ENCODE assay signal across 8 cellular contexts in the genomic region with DNA sequence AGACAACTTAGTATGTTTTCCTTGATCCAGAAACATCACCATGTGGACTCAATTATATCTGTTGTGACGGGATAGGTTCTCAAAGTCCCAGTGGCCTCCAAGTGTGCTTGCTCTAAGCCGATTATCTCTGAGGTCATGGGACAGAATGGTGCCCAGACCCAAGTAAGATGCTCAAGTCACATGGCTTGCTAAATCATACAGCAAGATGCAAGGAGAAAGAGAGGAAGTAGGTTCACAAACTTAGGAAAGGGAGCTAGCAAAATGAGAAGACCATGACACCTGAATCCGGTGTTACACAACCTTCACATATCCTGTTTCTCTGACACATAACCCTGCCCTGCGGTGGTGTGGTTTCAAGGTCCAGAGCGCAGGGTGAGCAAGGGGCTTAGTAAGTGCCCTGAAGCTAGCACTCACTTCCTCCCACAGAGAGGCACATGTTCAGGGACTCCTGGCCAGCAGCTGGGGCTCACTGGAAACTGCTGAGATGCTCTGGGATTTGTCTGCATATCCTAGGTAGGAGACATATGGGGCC.
A peak's percentile ranks its signal among the peaks of the same experiment; 100 is the strongest.
DNase-seq lines count a peak whose midpoint lies in the region; ATAC-seq and TF ChIP-seq lines count a peak whose summit lies in the region.

No MANE protein-coding gene starts in this region.

- H3K36me3 Mint-ChIP-seq in memory B cell = no peaks in the 10 kb centered on the region
- H3K36me3 Mint-ChIP-seq in CD4-positive, alpha-beta T cell (ENCODE audit: low read depth) = no peaks in the 10 kb centered on the region

- peaks cover 12% of the 10 kb centered on the region for H3K4me1 Mint-ChIP-seq in memory B cell
- H3K4me1 Mint-ChIP-seq in CD4-positive, alpha-beta T cell (ENCODE audit: low read depth) = no peaks in the 10 kb centered on the region

- peak; percentile 94 for ATAC-seq in GM19351 (IDR thresholded peaks at IDR 0.05; ENCODE audit: unreplicated experiment)
- ATAC-seq in HG03135 (IDR thresholded peaks at IDR 0.05; ENCODE audit: unreplicated experiment) = peak; percentile 100
- ATAC-seq in memory B cell (ENCODE audit: low read depth) = peak; percentile 98
- ATAC-seq in left cardiac atrium = no peak
- ATAC-seq in CD4-positive, alpha-beta T cell (ENCODE audit: poor library complexity) = no peak

- intact Hi-C loops in left cardiac atrium (cut with DNase I) (no loop called here), cardiac septum (cut with DNase I) (no loop called here)
- intact Hi-C loops in CD4-positive, alpha-beta T cell (cut with DNase I, micrococcal nuclease) = loop anchor here in 1 of 2 experiments (10.0 kb wide), 1 partner anchor 50 kb away; no protein-coding TSS in a partner anchor

- no peak overlapping the region for H3K4me3 ChIP-seq in H7 (ENCODE audit: insufficient read depth, low read depth, low read length)

- no peak overlapping the region for H3K4me3 Mint-ChIP-seq in memory B cell
- H3K4me3 Mint-ChIP-seq in CD4-positive, alpha-beta T cell = no peak overlapping the region

- no peaks in the 10 kb centered on the region for H3K36me3 ChIP-seq in H7 (replicated peaks; ENCODE audit: control insufficient read depth, insufficient read depth, low read length)

- no peak overlapping the region for H3K27ac Mint-ChIP-seq in memory B cell
- no peak overlapping the region for H3K27ac Mint-ChIP-seq in CD4-positive, alpha-beta T cell

- no peak overlapping the region for H3K27ac ChIP-seq in CD4-positive, alpha-beta T cell (ENCODE audit: low read depth, low read length)

- H3K9me3 ChIP-seq in CD4-positive, alpha-beta T cell (ENCODE audit: control insufficient read depth, low read length) = no peaks in the 10 kb centered on the region

- POLR2A ChIA-PET in CD4-positive, alpha-beta T cell (lab: Charles Lee) = no interaction called here

- H3K9me3 Mint-ChIP-seq in memory B cell = no peaks in the 10 kb centered on the region
- no peaks in the 10 kb centered on the region for H3K9me3 Mint-ChIP-seq in CD4-positive, alpha-beta T cell

- CTCF ChIA-PET in CD4-positive, alpha-beta T cell (lab: Charles Lee) = interaction anchor here (1.2 kb wide), 1 partner anchor 21 kb away, joined by 3 read pairs; no protein-coding TSS in a partner anchor

- no peaks in the 10 kb centered on the region for H3K27me3 ChIP-seq in H7 (ENCODE audit: control insufficient read depth, insufficient read depth, low read length)
- no peaks in the 10 kb centered on the region for H3K27me3 ChIP-seq in CD4-positive, alpha-beta T cell (ENCODE audit: control insufficient read depth, insufficient read depth, low read length)

- no peak for TF ChIP-seq CTCF in CD4-positive, alpha-beta T cell (IDR thresholded peaks at IDR 0.05)

- peaks cover 2% of the 10 kb centered on the region for H3K27me3 Mint-ChIP-seq in memory B cell
- H3K27me3 Mint-ChIP-seq in CD4-positive, alpha-beta T cell = no peaks in the 10 kb centered on the region

- DNase-seq in SKM-1 (lab: John Stamatoyannopoulos, UW; ENCODE audit: unreplicated experiment) = peak; percentile 87
- peak; percentile 35 to 38 for DNase-seq in memory B cell (ENCODE audit: low spot score in 2 of 2)
- DNase-seq in left cardiac atrium = no peak
- DNase-seq in H7 = no peak
- no peak for DNase-seq in cardiac septum (ENCODE audit: low spot score)
- no peak for DNase-seq in CD4-positive, alpha-beta T cell

Comparison
In these comparisons a context has a peak if more than half of its experiments do, and no peak if none do; other contexts are left out.
1. ATAC-seq: peak in GM19351 (single experiment), HG03135 (single experiment) and memory B cell (single experiment); none in left cardiac atrium (0 of 2) and CD4-positive, alpha-beta T cell (single experiment).
2. DNase-seq: peak in SKM-1 (single experiment) and memory B cell (2 of 2); none in left cardiac atrium (single experiment), H7 (single experiment), cardiac septum (single experiment) and CD4-positive, alpha-beta T cell (0 of 10).